In the genomic region with DNA sequence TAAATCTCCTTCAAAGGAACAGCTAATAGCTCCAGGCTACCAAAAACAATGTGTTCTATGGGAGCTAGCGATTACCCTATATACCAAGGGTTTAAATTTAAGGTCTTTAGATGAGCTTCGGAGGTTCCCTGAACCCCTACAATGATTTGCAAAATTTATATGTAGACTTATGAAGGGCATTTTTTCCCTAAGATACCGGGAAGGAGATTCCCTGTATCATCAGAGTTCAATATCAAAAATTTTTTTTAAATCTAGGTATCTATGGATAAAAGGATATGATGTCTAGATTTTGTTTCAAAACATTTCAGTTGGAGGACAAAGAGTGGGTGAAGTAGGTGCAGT, we compare ENCODE assay signal across 1 cellular context.
TF ChIP-seq lines count a peak whose summit lies in the region.

No MANE protein-coding gene starts in this region.

TF ChIP-seq in H1, 55 proteins besides CTCF, POLR2A, EP300 and RAD21:
- TF ChIP-seq HDAC2 (IDR thresholded peaks at IDR 0.05; ENCODE audit: borderline replicate concordance in 1 of 2, low read depth in 2 of 2, low read length in 2 of 2) (no peak), KDM5A (IDR thresholded peaks at IDR 0.05; ENCODE audit: low read length) (no peak)
- TF ChIP-seq, protein P1, sequence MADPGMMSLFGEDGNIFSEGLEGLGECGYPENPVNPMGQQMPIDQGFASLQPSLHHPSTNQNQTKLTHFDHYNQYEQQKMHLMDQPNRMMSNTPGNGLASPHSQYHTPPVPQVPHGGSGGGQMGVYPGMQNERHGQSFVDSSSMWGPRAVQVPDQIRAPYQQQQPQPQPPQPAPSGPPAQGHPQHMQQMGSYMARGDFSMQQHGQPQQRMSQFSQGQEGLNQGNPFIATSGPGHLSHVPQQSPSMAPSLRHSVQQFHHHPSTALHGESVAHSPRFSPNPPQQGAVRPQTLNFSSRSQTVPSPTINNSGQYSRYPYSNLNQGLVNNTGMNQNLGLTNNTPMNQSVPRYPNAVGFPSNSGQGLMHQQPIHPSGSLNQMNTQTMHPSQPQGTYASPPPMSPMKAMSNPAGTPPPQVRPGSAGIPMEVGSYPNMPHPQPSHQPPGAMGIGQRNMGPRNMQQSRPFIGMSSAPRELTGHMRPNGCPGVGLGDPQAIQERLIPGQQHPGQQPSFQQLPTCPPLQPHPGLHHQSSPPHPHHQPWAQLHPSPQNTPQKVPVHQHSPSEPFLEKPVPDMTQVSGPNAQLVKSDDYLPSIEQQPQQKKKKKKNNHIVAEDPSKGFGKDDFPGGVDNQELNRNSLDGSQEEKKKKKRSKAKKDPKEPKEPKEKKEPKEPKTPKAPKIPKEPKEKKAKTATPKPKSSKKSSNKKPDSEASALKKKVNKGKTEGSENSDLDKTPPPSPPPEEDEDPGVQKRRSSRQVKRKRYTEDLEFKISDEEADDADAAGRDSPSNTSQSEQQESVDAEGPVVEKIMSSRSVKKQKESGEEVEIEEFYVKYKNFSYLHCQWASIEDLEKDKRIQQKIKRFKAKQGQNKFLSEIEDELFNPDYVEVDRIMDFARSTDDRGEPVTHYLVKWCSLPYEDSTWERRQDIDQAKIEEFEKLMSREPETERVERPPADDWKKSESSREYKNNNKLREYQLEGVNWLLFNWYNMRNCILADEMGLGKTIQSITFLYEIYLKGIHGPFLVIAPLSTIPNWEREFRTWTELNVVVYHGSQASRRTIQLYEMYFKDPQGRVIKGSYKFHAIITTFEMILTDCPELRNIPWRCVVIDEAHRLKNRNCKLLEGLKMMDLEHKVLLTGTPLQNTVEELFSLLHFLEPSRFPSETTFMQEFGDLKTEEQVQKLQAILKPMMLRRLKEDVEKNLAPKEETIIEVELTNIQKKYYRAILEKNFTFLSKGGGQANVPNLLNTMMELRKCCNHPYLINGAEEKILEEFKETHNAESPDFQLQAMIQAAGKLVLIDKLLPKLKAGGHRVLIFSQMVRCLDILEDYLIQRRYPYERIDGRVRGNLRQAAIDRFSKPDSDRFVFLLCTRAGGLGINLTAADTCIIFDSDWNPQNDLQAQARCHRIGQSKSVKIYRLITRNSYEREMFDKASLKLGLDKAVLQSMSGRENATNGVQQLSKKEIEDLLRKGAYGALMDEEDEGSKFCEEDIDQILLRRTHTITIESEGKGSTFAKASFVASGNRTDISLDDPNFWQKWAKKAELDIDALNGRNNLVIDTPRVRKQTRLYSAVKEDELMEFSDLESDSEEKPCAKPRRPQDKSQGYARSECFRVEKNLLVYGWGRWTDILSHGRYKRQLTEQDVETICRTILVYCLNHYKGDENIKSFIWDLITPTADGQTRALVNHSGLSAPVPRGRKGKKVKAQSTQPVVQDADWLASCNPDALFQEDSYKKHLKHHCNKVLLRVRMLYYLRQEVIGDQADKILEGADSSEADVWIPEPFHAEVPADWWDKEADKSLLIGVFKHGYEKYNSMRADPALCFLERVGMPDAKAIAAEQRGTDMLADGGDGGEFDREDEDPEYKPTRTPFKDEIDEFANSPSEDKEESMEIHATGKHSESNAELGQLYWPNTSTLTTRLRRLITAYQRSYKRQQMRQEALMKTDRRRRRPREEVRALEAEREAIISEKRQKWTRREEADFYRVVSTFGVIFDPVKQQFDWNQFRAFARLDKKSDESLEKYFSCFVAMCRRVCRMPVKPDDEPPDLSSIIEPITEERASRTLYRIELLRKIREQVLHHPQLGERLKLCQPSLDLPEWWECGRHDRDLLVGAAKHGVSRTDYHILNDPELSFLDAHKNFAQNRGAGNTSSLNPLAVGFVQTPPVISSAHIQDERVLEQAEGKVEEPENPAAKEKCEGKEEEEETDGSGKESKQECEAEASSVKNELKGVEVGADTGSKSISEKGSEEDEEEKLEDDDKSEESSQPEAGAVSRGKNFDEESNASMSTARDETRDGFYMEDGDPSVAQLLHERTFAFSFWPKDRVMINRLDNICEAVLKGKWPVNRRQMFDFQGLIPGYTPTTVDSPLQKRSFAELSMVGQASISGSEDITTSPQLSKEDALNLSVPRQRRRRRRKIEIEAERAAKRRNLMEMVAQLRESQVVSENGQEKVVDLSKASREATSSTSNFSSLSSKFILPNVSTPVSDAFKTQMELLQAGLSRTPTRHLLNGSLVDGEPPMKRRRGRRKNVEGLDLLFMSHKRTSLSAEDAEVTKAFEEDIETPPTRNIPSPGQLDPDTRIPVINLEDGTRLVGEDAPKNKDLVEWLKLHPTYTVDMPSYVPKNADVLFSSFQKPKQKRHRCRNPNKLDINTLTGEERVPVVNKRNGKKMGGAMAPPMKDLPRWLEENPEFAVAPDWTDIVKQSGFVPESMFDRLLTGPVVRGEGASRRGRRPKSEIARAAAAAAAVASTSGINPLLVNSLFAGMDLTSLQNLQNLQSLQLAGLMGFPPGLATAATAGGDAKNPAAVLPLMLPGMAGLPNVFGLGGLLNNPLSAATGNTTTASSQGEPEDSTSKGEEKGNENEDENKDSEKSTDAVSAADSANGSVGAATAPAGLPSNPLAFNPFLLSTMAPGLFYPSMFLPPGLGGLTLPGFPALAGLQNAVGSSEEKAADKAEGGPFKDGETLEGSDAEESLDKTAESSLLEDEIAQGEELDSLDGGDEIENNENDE (IDR thresholded peaks at IDR 0.05; ENCODE audit: insufficient replicate concordance, low read length), result peak; percentile 1
TF ChIP-seq in H1: peak in this region for 1.
